In the genomic region with DNA sequence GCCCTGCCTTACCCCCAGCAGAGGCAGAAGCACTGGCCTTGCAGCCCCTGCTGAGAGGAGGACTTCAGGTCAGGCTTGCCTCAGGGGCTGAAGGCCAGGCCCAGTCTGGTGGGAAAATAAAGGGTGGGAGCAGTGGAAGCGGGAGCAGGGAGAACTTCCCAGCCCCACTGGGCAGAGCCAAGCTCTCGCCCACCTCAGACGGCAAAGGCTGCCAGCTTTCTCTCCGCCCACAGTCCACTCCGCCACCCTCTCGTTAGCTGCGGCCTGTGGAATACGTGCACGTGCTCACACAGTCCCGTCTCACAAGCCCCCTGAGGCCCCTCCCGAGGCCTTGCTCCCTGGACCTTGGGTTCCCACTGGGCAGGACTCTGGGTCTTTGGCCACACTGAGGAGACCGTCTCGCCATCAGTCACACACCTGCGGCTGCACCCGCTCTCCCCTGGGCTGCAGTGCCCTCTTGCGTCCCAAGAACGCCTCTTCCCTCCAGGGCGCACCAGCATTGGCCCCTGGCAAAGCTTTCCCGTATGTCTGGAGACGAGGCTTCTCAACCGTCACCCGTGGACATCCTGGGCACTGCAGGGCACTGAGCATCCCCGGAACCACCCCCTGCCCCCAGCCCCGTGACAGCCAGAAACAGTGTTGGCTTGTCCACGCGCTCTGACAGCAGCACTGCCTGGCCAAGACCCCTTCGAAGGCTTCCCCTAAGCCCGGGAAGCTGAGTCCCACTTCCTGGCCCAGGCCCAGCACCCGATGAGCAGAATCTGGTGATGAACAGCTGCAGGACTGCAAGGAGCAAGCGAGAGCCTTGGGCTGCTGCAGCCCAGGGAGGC, we compare ENCODE assay signal across 1 cellular context.
A peak's percentile ranks its signal among the peaks of the same experiment; 100 is the strongest.
TF ChIP-seq lines count a peak whose summit lies in the region.

No MANE protein-coding gene starts in this region.

TF ChIP-seq in HepG2, 621 proteins besides CTCF, POLR2A, EP300 and RAD21 (continued from another document):
- no peak for TF ChIP-seq ZNF570 (CRISPR knock-in tag; IDR thresholded peaks at IDR 0.05; ENCODE audit: borderline replicate concordance)
- no peak for TF ChIP-seq ZNF3 (CRISPR knock-in tag; IDR thresholded peaks at IDR 0.05)
- no peak for TF ChIP-seq ATF4 (CRISPR knock-in tag; IDR thresholded peaks at IDR 0.05)
- TF ChIP-seq ZNF121 (CRISPR knock-in tag; IDR thresholded peaks at IDR 0.05) = peak; percentile 85
- TF ChIP-seq MXI1 (IDR thresholded peaks at IDR 0.05; ENCODE audit: borderline replicate concordance, low read depth, low read length) = peak; percentile 46; the same call in 1 of the 3 replicates
- TF ChIP-seq ZNF329 (CRISPR knock-in tag; IDR thresholded peaks at IDR 0.05; ENCODE audit: low read depth) = peak; percentile 100
- TF ChIP-seq TFDP2 (CRISPR knock-in tag; IDR thresholded peaks at IDR 0.05) = peak; percentile 66
- TF ChIP-seq MED13 (CRISPR knock-in tag; IDR thresholded peaks at IDR 0.05) = no peak
TF ChIP-seq in HepG2: peak in this region for 251.
